In the genomic region with DNA sequence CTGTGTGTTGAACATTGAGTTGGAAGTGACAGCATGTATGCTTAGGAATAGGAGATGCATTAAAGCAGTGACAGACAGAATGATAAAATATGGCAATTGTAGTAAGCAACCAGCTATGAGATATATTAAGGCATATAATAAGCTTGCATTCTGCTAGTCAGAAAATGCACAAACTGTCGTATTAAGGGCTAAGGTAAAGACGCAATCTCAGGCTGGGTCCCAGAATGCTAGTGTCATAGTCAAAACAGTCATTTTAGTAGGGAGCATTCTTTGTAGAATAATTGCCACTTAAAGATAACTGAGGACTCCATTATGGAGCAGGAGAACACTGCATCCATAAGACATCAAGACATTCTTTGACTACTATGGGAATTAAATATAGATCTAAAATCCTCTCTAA, we compare ENCODE assay signal across 37 cellular contexts.
"Had no signal": no experiment of that assay in that cellular context is flagged by ENCODE, and none has a peak within 500 bp of the region (broad histone marks: within the 10 kb centered on the region; RNA-seq: fewer than 3 reads in every experiment).

No MANE protein-coding gene starts in this region.

- H3K36me3 ChIP-seq: MG63 had no signal

- H3K9ac ChIP-seq: KMS-11 had no signal

- H3K27ac ChIP-seq: KMS-11 had no signal

- H3K27me3 ChIP-seq: MG63 had no signal

- H3K4me2 ChIP-seq: KMS-11 had no signal

- H3K9me3 ChIP-seq: MG63 had no signal

- H3K4me3 ChIP-seq: MG63 had no signal

- DNase-seq: Karpas-422, Kasumi-1, KBM-7, KG1, MG63, MM.1S, MV-4-11, NCI-H1048, NCI-H1092, NCI-H1092 treated with DMSO at 0.1 percent for 48 hours, NCI-H1105, NCI-H1105 treated with DMSO at 0.1 percent for 48 hours, NCI-H1417, NCI-H1417 treated with DMSO at 0.1 percent for 48 hours, NCI-H1436, NCI-H1436 treated with DMSO at 0.1 percent for 48 hours, NCI-H146, NCI-H1694, NCI-H1694 treated with DMSO at 0.1 percent for 48 hours, NCI-H187, NCI-H187 treated with DMSO at 0.1 percent for 48 hours, NCI-H1930, NCI-H2029, NCI-H2029 treated with DMSO at 0.1 percent for 48 hours, NCI-H2081, NCI-H2081 treated with DMSO at 0.1 percent for 48 hours, NCI-H2107, NCI-H2171, NCI-H2171 treated with DMSO at 0.1 percent for 48 hours, NCI-H2227 treated with DMSO at 0.1 percent for 48 hours, NCI-H226, NCI-H345, NCI-H446, NCI-H446 treated with DMSO at 0.1 percent for 48 hours, NCI-H510A, NCI-H510A treated with DMSO at 0.1 percent for 48 hours had no signal
